In genomic region chr4:154615211-154615610, GRCh38 we compare ENCODE assay signal across 19 cellular contexts. TPM values are rescaled to one million over a fixed set of nuclear protein-coding genes. Genes with fewer than 3 reads are reported as not detected.
A peak's percentile ranks its signal among the peaks of the same experiment; 100 is the strongest.
DNase-seq lines count a peak whose midpoint lies in the region; ATAC-seq, FAIRE-seq and TF ChIP-seq lines count a peak whose summit lies in the region.
"Had no signal": no experiment of that assay in that cellular context is flagged by ENCODE, and none has a peak within 500 bp of the region (broad histone marks: within the 10 kb centered on the region; RNA-seq: fewer than 3 reads in every experiment).

No MANE protein-coding gene starts in this region.

- H3K27me3 ChIP-seq in GM12878 (replicated peaks in 1 of 2; ENCODE audit: control insufficient read depth in 2 of 2, insufficient read depth in 2 of 2, low read length in 1 of 2): no peaks in the 10 kb centered on the region
- no peaks in the 10 kb centered on the region for H3K27me3 ChIP-seq in right lobe of liver
- H3K27me3 ChIP-seq: BE2C had no signal

- CTCF ChIA-PET in GM12878 (lab: Yijun Ruan, JAX): interaction anchor here (19.0 kb wide), 1 partner anchor 61 kb away, joined by 796 read pairs; the partner anchor contains the start of genes FGB and PLRG1

- in situ Hi-C loops in Caki2 (cut with HindIII; ENCODE audit: low pct_unique_long_range_greater_than_20kb, low sequenced_read_pairs): no loop called here
- in situ Hi-C loops in GM12878 (cut with MboI): loop anchor here (5.0 kb wide), 1 partner anchor 63 kb away; the partner anchor contains the start of gene PLRG1
- in situ Hi-C loops in G401 (cut with HindIII; ENCODE audit: low sequenced_read_pairs): no loop called here

- TF ChIP-seq EP300 in GM12878 (IDR thresholded peaks at IDR 0.05; ENCODE audit: borderline replicate concordance in 1 of 2, control insufficient read depth in 1 of 2, low read depth in 2 of 2, low read length in 2 of 2): no peak

- peak; percentile 13 for FAIRE-seq in GM12878 (lab: Jason Lieb, UNC)
- FAIRE-seq: D721Med had no signal

- H3K79me2 ChIP-seq in GM12878 (ENCODE audit: control insufficient read depth, insufficient read depth, low read length): no peaks in the 10 kb centered on the region

- no peaks in the 10 kb centered on the region for H3K9me3 ChIP-seq in GM12878 (replicated peaks; ENCODE audit: control insufficient read depth, insufficient read depth, low read length)
- H3K9me3 ChIP-seq in right lobe of liver: no peaks in the 10 kb centered on the region
- H3K9me3 ChIP-seq: BE2C, HAP-1 had no signal

- no peak overlapping the region for H3K4me2 ChIP-seq in GM12878 (ENCODE audit: control insufficient read depth, insufficient read depth)
- H3K4me2 ChIP-seq: KMS-11 had no signal

- H3K36me3 ChIP-seq in GM12878 (ENCODE audit: control insufficient read depth in 2 of 2, insufficient read depth in 2 of 2, low read length in 1 of 2) (no peaks in the 10 kb centered on the region), right lobe of liver (peaks cover 6 to 14% (median 9%) of the 10 kb centered on the region in 4 donors)
- H3K36me3 ChIP-seq: BE2C, HAP-1 had no signal

- no peak overlapping the region for H3K9ac ChIP-seq in GM12878 (ENCODE audit: control insufficient read depth, insufficient read depth, low read length)
- H3K9ac ChIP-seq: GM23248, KMS-11 had no signal

- POLR2A ChIA-PET in GM12878 (lab: Charles Lee): no interaction called here

- H3K4me1 ChIP-seq in GM12878 (ENCODE audit: control insufficient read depth, insufficient read depth, low read length) (peaks cover 13% of the 10 kb centered on the region), right lobe of liver (peaks cover 0 to 55% (median 23%) of the 10 kb centered on the region in 4 donors)
- H3K4me1 ChIP-seq: BE2C, HAP-1 had no signal

- no peak for TF ChIP-seq RAD21 in GM12878 (IDR thresholded peaks at IDR 0.05; ENCODE audit: insufficient read depth, low read depth, low read length)

- H3K27ac ChIP-seq in GM12878 (ENCODE audit: control insufficient read depth, insufficient read depth) (no peak overlapping the region), right lobe of liver (peak overlapping the region; percentile 56 to 94 (median 75))
- H3K27ac ChIP-seq: GM23248, KMS-11 had no signal

- WGBS in GM12878 (ENCODE audit: insufficient coverage, insufficient replicate concordance, low lambda C conversion rate, missing lambda C conversion rate): 79% methylated on average over 1 of the region's 1 CpG
- 33% methylated on average over 1 of the region's 1 CpG for WGBS in right lobe of liver (ENCODE audit: insufficient coverage, low coverage, low lambda C conversion rate, missing lambda C conversion rate)

- intact Hi-C loops in GM12878 (cut with micrococcal nuclease; ENCODE audit: unreplicated experiment) (no loop called here), right lobe of liver (cut with DNase I) (loop anchor here in 1 of 2 donors (5.0 kb wide), 1 partner anchor 53 kb away; the partner anchor contains the start of gene FGB)

- RAD21 ChIA-PET in GM12878 (lab: Charles Lee; ENCODE audit: unreplicated experiment): interaction anchor here (1.0 to 1.6 kb wide), 2 partner anchors 8 to 56 kb away, joined by 3 to 6 read pairs; no protein-coding TSS in a partner anchor

- TF ChIP-seq CTCF in GM12878 (IDR thresholded peaks at IDR 0.05 in 2 of 3, conservative IDR thresholded peaks at IDR 0.05 in 1 of 3; ENCODE audit: control insufficient read depth in 2 of 3, extremely low read depth in 1 of 3, insufficient read depth in 1 of 3, low read depth in 3 of 3, low read length in 3 of 3): no peak
- no peak for TF ChIP-seq CTCF in right lobe of liver (IDR thresholded peaks at IDR 0.05)

- H2AFZ ChIP-seq in GM12878 (ENCODE audit: control insufficient read depth, low read depth, low read length): no peak overlapping the region
- H2AFZ ChIP-seq: GM23248 had no signal

- DNase-seq in Caki2 (ENCODE audit: low read depth) (peak; percentile 35), GM12878 (ENCODE audit: low read depth, low spot score) (no peak), right lobe of liver (no peak), G401 (ENCODE audit: low spot score) (no peak), NCI-H1436 (lab: John Stamatoyannopoulos, UW) (no peak)
- DNase-seq: ACHN; BE2C; C1 segment of cervical spinal cord; CD4-positive, CD25-positive, alpha-beta regulatory T cell; CD8-positive, alpha-beta memory T cell; COR-L47; GDM1; GM23248 had no signal

- no peak for ATAC-seq in GM12878
- peak in 3 of 4 donors; percentile 9 to 16 (median 9) for ATAC-seq in right lobe of liver

- no peak for TF ChIP-seq POLR2A in GM12878 (IDR thresholded peaks at IDR 0.05; ENCODE audit: low read depth, low read length)
- no peak for TF ChIP-seq POLR2A in right lobe of liver (IDR thresholded peaks at IDR 0.05)

- H4K20me1 ChIP-seq in GM12878 (ENCODE audit: control insufficient read depth, insufficient read depth): no peaks in the 10 kb centered on the region

- SMC1A ChIA-PET in GM12878 (lab: Charles Lee; ENCODE audit: uncharacterized antibody, unreplicated experiment): no interaction called here

- no TSS peak for BruUV-seq in GM12878 (replicated peaks; lab: Mats Ljungman, UMichigan)

- H3K4me3 ChIP-seq in GM12878: no peak overlapping the region
- H3K4me3 ChIP-seq in right lobe of liver: peak overlapping the region in 2 of 3 donors; percentile 2 to 7
- H3K4me3 ChIP-seq: GM23248, HAP-1 had no signal

TF ChIP-seq in GM12878, 131 proteins besides CTCF, POLR2A, EP300 and RAD21 (continues in another document):
- no peak for TF ChIP-seq NFXL1 (IDR thresholded peaks at IDR 0.05; ENCODE audit: borderline replicate concordance)
- no peak for TF ChIP-seq SMAD1 (IDR thresholded peaks at IDR 0.05; ENCODE audit: low read depth, partially characterized antibody)

RNA-seq across cellular contexts. Expression of gene FGG, which starts 2.8 kb away (rescaled TPM):
- total RNA-seq in Caki2 (2014; rRNA removed; shearing (Covaris generic); ENCODE audit: low replicate concordance): not detected in 2 replicates
- total RNA-seq in GM12878 (2013; cell fraction: nucleolus; rRNA removed): not detected in 2 replicates
- total RNA-seq in GM12878 (2014; rRNA removed): not detected in 2 replicates
- total RNA-seq in GM12878 (2014; rRNA removed; fragmentation: Illumina TruSeq; extraction: Trizol): not detected in 2 replicates
- total RNA-seq in GM12878 (2021): 1.8 and 1.9 TPM in 2 replicates
- not detected for polyA plus RNA-seq in GM12878 (2011; ENCODE audit: low read depth)
- polyA plus RNA-seq in GM12878 (2011; rRNA removed): not detected in 2 replicates
- not detected in 2 replicates for polyA plus RNA-seq in GM12878 (2011; cell fraction: cytosol; rRNA removed)
- polyA plus RNA-seq in GM12878 (2011; cell fraction: nucleus; rRNA removed): not detected in 2 replicates
- not detected in 2 replicates for polyA plus RNA-seq in GM12878 (2012)
- polyA plus RNA-seq in GM12878 (2014; fragmentation: Illumina TruSeq; extraction: Trizol): not detected in 2 replicates
- polyA plus RNA-seq in GM12878 (2014; fragmentation: Nextera tagmentation; extraction: Ambion mirVana): not detected
- not detected in 2 replicates for polyA plus RNA-seq in GM12878 (2014; rRNA removed)
- not detected for polyA plus RNA-seq in GM12878 (2016; fragmentation: Nextera tagmentation; extraction: Ambion mirVana)
- not detected in 2 replicates for polyA minus RNA-seq in GM12878 (2011; rRNA and poly(A)+ RNA removed)
- not detected in 2 replicates for polyA minus RNA-seq in GM12878 (2011; cell fraction: cytosol; rRNA and poly(A)+ RNA removed)
- polyA minus RNA-seq in GM12878 (2011; cell fraction: nucleus; rRNA and poly(A)+ RNA removed): not detected in 2 replicates
- over 10,000 TPM in 4 of 6 experiments, 1,000 to 10,000 TPM in 2; 5,578 to 14,578 (median 13,052) TPM for total RNA-seq in right lobe of liver
- total RNA-seq in G401 (2014; rRNA removed; shearing (Covaris generic)): not detected in 2 replicates
- total RNA-seq: A172; CD4-positive, CD25-positive, alpha-beta regulatory T cell; CD8-positive, alpha-beta memory T cell; GM23248; H4; HT-29 had no signal
- polyA plus RNA-seq: CD4-positive, CD25-positive, alpha-beta regulatory T cell; CD8-positive, alpha-beta memory T cell; GM23248 had no signal

RNA-seq across cellular contexts. Expression of gene FGA, which starts 24.7 kb away (rescaled TPM):
- not detected in 2 replicates for total RNA-seq in Caki2 (2014; rRNA removed; shearing (Covaris generic); ENCODE audit: low replicate concordance)
- not detected in 2 replicates for total RNA-seq in GM12878 (2013; cell fraction: nucleolus; rRNA removed)
- total RNA-seq in GM12878 (2014; rRNA removed) (not detected in 2 replicates), GM12878 (2014; rRNA removed; fragmentation: Illumina TruSeq; extraction: Trizol) (not detected in 2 replicates), GM12878 (2021) (2.8 and 3.6 TPM in 2 replicates), right lobe of liver (over 10,000 TPM in 5 of 6 experiments, 1,000 to 10,000 TPM in 1; 8,384 to 20,319 (median 15,496) TPM)
- polyA plus RNA-seq in GM12878 (2011; ENCODE audit: low read depth): not detected
- polyA plus RNA-seq in GM12878 (2011; rRNA removed) (not detected in 2 replicates), GM12878 (2014; fragmentation: Illumina TruSeq; extraction: Trizol) (not detected in 2 replicates), GM12878 (2014; fragmentation: Nextera tagmentation; extraction: Ambion mirVana) (not detected), GM12878 (2014; rRNA removed) (not detected in 2 replicates), GM12878 (2016; fragmentation: Nextera tagmentation; extraction: Ambion mirVana) (not detected)
- not detected in 2 replicates for polyA plus RNA-seq in GM12878 (2011; cell fraction: cytosol; rRNA removed)
- polyA plus RNA-seq in GM12878 (2011; cell fraction: nucleus; rRNA removed): not detected in 2 replicates
- polyA plus RNA-seq in GM12878 (2012): not detected in 2 replicates
- not detected in 2 replicates for polyA minus RNA-seq in GM12878 (2011; rRNA and poly(A)+ RNA removed)
- polyA minus RNA-seq in GM12878 (2011; cell fraction: cytosol; rRNA and poly(A)+ RNA removed): not detected in 2 replicates
- polyA minus RNA-seq in GM12878 (2011; cell fraction: nucleus; rRNA and poly(A)+ RNA removed): not detected in 2 replicates
- total RNA-seq in G401 (2014; rRNA removed; shearing (Covaris generic)): not detected in 2 replicates
- total RNA-seq: A172; CD4-positive, CD25-positive, alpha-beta regulatory T cell; CD8-positive, alpha-beta memory T cell; GM23248; H4; HT-29 had no signal
- polyA plus RNA-seq: CD4-positive, CD25-positive, alpha-beta regulatory T cell; CD8-positive, alpha-beta memory T cell; GM23248 had no signal

RNA-seq across cellular contexts. Expression of gene FGB, which starts 52.4 kb away (rescaled TPM):
- 0.37 TPM in 1 of 2 replicates, not detected in the other for total RNA-seq in Caki2 (2014; rRNA removed; shearing (Covaris generic); ENCODE audit: low replicate concordance)
- not detected in 2 replicates for total RNA-seq in GM12878 (2013; cell fraction: nucleolus; rRNA removed)
- total RNA-seq in GM12878 (2014; rRNA removed) (not detected in 2 replicates), GM12878 (2014; rRNA removed; fragmentation: Illumina TruSeq; extraction: Trizol) (not detected in 2 replicates), GM12878 (2021) (2.0 and 2.7 TPM in 2 replicates), right lobe of liver (over 10,000 TPM in 5 of 6 experiments, 1,000 to 10,000 TPM in 1; 6,080 to 16,362 (median 11,864) TPM)
- not detected for polyA plus RNA-seq in GM12878 (2011; ENCODE audit: low read depth)
- polyA plus RNA-seq in GM12878 (2011; rRNA removed) (not detected in 2 replicates), GM12878 (2014; fragmentation: Illumina TruSeq; extraction: Trizol) (0.04 TPM in 1 of 2 replicates, not detected in the other), GM12878 (2014; fragmentation: Nextera tagmentation; extraction: Ambion mirVana) (not detected), GM12878 (2014; rRNA removed) (not detected in 2 replicates), GM12878 (2016; fragmentation: Nextera tagmentation; extraction: Ambion mirVana) (not detected)
- not detected in 2 replicates for polyA plus RNA-seq in GM12878 (2011; cell fraction: cytosol; rRNA removed)
- not detected in 2 replicates for polyA plus RNA-seq in GM12878 (2011; cell fraction: nucleus; rRNA removed)
- not detected in 2 replicates for polyA plus RNA-seq in GM12878 (2012)
- polyA minus RNA-seq in GM12878 (2011; rRNA and poly(A)+ RNA removed): not detected in 2 replicates
- not detected in 2 replicates for polyA minus RNA-seq in GM12878 (2011; cell fraction: cytosol; rRNA and poly(A)+ RNA removed)
- not detected in 2 replicates for polyA minus RNA-seq in GM12878 (2011; cell fraction: nucleus; rRNA and poly(A)+ RNA removed)
- not detected in 2 replicates for total RNA-seq in G401 (2014; rRNA removed; shearing (Covaris generic))
- total RNA-seq: A172; CD4-positive, CD25-positive, alpha-beta regulatory T cell; CD8-positive, alpha-beta memory T cell; GM23248; HT-29 had no signal
- polyA plus RNA-seq: CD4-positive, CD25-positive, alpha-beta regulatory T cell; CD8-positive, alpha-beta memory T cell; GM23248 had no signal

Comparison
In these comparisons a context has a peak if more than half of its experiments do, and no peak if none do; other contexts are left out.
1. RNA of gene FGG, which starts 2.8 kb away (total RNA-seq): 5,578 to 14,578 TPM in right lobe of liver; not detected in Caki2, 1.8 to 1.9 TPM in GM12878 and not detected in G401; every median in the first group is over 1,000 times any median in the second.
2. RNA of gene FGA, which starts 24.7 kb away (total RNA-seq): 8,384 to 20,319 TPM in right lobe of liver; not detected in Caki2, 2.8 to 3.6 TPM in GM12878 and not detected in G401; every median in the first group is over 1,000 times any median in the second.
3. RNA of gene FGB, which starts 52.4 kb away (total RNA-seq): 6,080 to 16,362 TPM in right lobe of liver; 0.37 TPM in Caki2, 2.0 to 2.7 TPM in GM12878 and not detected in G401; every median in the first group is over 1,000 times any median in the second.